1 cellular context compared by ENCODE assay signal in genomic region chr3:52536369-52537164, GRCh38.
A peak's percentile ranks its signal among the peaks of the same experiment; 100 is the strongest.
TF ChIP-seq lines count a peak whose summit lies in the region.

UQCC5 (plus strand) TSS chr3:52536605; CDS start chr3:52536756, 151 bp downstream.

TF ChIP-seq in K562, 482 proteins besides CTCF, POLR2A, EP300 and RAD21 (continued from another document and continues in another):
- TF ChIP-seq ARID4B (CRISPR knock-in tag; IDR thresholded peaks at IDR 0.05) (peak; percentile 79; the same call in 1 of the 2 replicates), NCOA1 (IDR thresholded peaks at IDR 0.05; ENCODE audit: low read depth) (no peak), NFRKB (IDR thresholded peaks at IDR 0.05; ENCODE audit: low read depth) (no peak), MITF (IDR thresholded peaks at IDR 0.05) (0 out of 2 replicates have a peak, but pooled peaks have one; percentile 53), TEAD1 (CRISPR knock-in tag; IDR thresholded peaks at IDR 0.05) (0 out of 4 replicates have a peak, but pooled peaks of 1 of the 2 experiments have one; percentile 32), CTBP1 (IDR thresholded peaks at IDR 0.05; ENCODE audit: borderline replicate concordance) (peak; percentile 73; the same call in 1 of the 2 replicates), ZNF436 (CRISPR knock-in tag; IDR thresholded peaks at IDR 0.05) (no peak), UBTF (IDR thresholded peaks at IDR 0.05; ENCODE audit: borderline replicate concordance in 1 of 2, low read depth in 2 of 2, low read length in 2 of 2) (peak in 1 of 2 experiments; percentile 24; a peak in 1 of 4 replicates), NFXL1 (CRISPR knock-in tag; IDR thresholded peaks at IDR 0.05) (no peak), STAT5A (IDR thresholded peaks at IDR 0.05; ENCODE audit: borderline replicate concordance, low read length) (no peak), NR2C2 (CRISPR knock-in tag; IDR thresholded peaks at IDR 0.05) (no peak; the same call in 1 of the 2 replicates), NR2C2 (tag; IDR thresholded peaks at IDR 0.05) (peak; percentile 77), ZBTB8A (IDR thresholded peaks at IDR 0.05; ENCODE audit: partially characterized antibody) (no peak), PHF8 (IDR thresholded peaks at IDR 0.05; ENCODE audit: borderline replicate concordance, low read length) (peak; percentile 85), ZNF263 (CRISPR knock-in tag; IDR thresholded peaks at IDR 0.05; ENCODE audit: borderline replicate concordance) (peak; percentile 58; the same call in 1 of the 2 replicates), CXXC5 (CRISPR knock-in tag; IDR thresholded peaks at IDR 0.05) (peak; percentile 78), ZNF212 (CRISPR knock-in tag; IDR thresholded peaks at IDR 0.05) (no peak), CREBBP (IDR thresholded peaks at IDR 0.05; ENCODE audit: low read depth, low read length) (no peak), L3MBTL2 (IDR thresholded peaks at IDR 0.05) (peak; percentile 95), KAT7 (CRISPR knock-in tag; IDR thresholded peaks at IDR 0.05; ENCODE audit: borderline replicate concordance) (peak; percentile 29; the same call in 1 of the 2 replicates), ATF7 (IDR thresholded peaks at IDR 0.05) (peak; percentile 57; the same call in 1 of the 2 replicates), PHB2 (IDR thresholded peaks at IDR 0.05; ENCODE audit: low read depth) (no peak), RAD51 (IDR thresholded peaks at IDR 0.05; ENCODE audit: borderline replicate concordance, low read depth) (peak; percentile 76), ZNF431 (CRISPR knock-in tag; IDR thresholded peaks at IDR 0.05) (0 out of 2 replicates have a peak, but pooled peaks have one; percentile 13), PRPF4 (IDR thresholded peaks at IDR 0.05; ENCODE audit: insufficient read depth, low read depth, low read length, poor library complexity, severe bottlenecking) (no peak), HDAC3 (IDR thresholded peaks at IDR 0.05; ENCODE audit: borderline replicate concordance, partially characterized antibody) (no peak), MEIS2 (IDR thresholded peaks at IDR 0.05; ENCODE audit: partially characterized antibody) (peak; percentile 89), NKRF (IDR thresholded peaks at IDR 0.05; ENCODE audit: borderline replicate concordance) (0 out of 2 replicates have a peak, but pooled peaks have one; percentile 56), YY1 (IDR thresholded peaks at IDR 0.05; ENCODE audit: borderline replicate concordance in 1 of 3, control insufficient read depth in 1 of 3, extremely low read depth in 1 of 3, insufficient read depth in 3 of 3, insufficient read length in 1 of 3, insufficient replicate concordance in 2 of 3, low read depth in 1 of 3, low read length in 2 of 3) (peak in 1 of 3 experiments; percentile 45), ZNF175 (CRISPR knock-in tag; IDR thresholded peaks at IDR 0.05; ENCODE audit: low read depth) (no peak), BHLHE40 (IDR thresholded peaks at IDR 0.05; ENCODE audit: low read length) (peak; percentile 77), NR3C1 (CRISPR knock-in tag; IDR thresholded peaks at IDR 0.05) (no peak), MBD2 (IDR thresholded peaks at IDR 0.05; ENCODE audit: borderline replicate concordance, low read depth) (peak; percentile 71; the same call in 1 of the 2 replicates), EGR1 (conservative IDR thresholded peaks at IDR 0.05) (peak; percentile 98), GABPB2 (CRISPR knock-in tag; conservative IDR thresholded peaks at IDR 0.05) (no peak), NFYB (IDR thresholded peaks at IDR 0.05; ENCODE audit: extremely low read depth, insufficient read length) (peak; percentile 94), KDM5B (IDR thresholded peaks at IDR 0.05; ENCODE audit: insufficient replicate concordance, low read depth, low read length) (peak; percentile 92), CREB1 (IDR thresholded peaks at IDR 0.05) (0 out of 2 replicates have a peak, but pooled peaks have one; percentile 25), CREB1 (CRISPR knock-in tag; IDR thresholded peaks at IDR 0.05) (no peak), SAFB (IDR thresholded peaks at IDR 0.05; ENCODE audit: borderline replicate concordance, low read depth, low read length) (no peak), ARID2 (IDR thresholded peaks at IDR 0.05) (no peak), ELF4 (CRISPR knock-in tag; IDR thresholded peaks at IDR 0.05) (0 out of 2 replicates have a peak, but pooled peaks have one; percentile 17), MTA3 (IDR thresholded peaks at IDR 0.05; ENCODE audit: borderline replicate concordance) (peak; percentile 74; the same call in 1 of the 2 replicates), NEUROD1 (IDR thresholded peaks at IDR 0.05; ENCODE audit: borderline replicate concordance, low read depth, low read length, partially characterized antibody) (peak; percentile 55), HCFC1 (IDR thresholded peaks at IDR 0.05; ENCODE audit: low read depth, low read length) (0 out of 2 replicates have a peak, but pooled peaks have one; percentile 15), NONO (IDR thresholded peaks at IDR 0.05; ENCODE audit: low read depth in 2 of 2, low read length in 1 of 2) (peak in 1 of 2 experiments; percentile 43; a peak in 1 of 4 replicates), ZBTB43 (CRISPR knock-in tag; IDR thresholded peaks at IDR 0.05) (no peak), HDAC2 (IDR thresholded peaks at IDR 0.05) (0 out of 2 replicates have a peak, but pooled peaks have one; percentile 42), ZBED1 (IDR thresholded peaks at IDR 0.05) (no peak)
- TF ChIP-seq, protein P1, sequence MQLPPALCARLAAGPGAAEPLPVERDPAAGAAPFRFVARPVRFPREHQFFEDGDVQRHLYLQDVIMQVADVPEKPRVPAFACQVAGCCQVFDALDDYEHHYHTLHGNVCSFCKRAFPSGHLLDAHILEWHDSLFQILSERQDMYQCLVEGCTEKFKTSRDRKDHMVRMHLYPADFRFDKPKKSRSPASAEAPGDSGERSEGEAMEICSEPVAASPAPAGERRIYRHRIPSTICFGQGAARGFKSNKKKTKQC (CRISPR knock-in tag; IDR thresholded peaks at IDR 0.05) = peak; percentile 47; the same call in 1 of the 2 replicates
- TF ChIP-seq, protein P2, sequence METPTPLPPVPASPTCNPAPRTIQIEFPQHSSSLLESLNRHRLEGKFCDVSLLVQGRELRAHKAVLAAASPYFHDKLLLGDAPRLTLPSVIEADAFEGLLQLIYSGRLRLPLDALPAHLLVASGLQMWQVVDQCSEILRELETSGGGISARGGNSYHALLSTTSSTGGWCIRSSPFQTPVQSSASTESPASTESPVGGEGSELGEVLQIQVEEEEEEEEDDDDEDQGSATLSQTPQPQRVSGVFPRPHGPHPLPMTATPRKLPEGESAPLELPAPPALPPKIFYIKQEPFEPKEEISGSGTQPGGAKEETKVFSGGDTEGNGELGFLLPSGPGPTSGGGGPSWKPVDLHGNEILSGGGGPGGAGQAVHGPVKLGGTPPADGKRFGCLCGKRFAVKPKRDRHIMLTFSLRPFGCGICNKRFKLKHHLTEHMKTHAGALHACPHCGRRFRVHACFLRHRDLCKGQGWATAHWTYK (CRISPR knock-in tag; IDR thresholded peaks at IDR 0.05) = no peak
- TF ChIP-seq, protein P3, sequence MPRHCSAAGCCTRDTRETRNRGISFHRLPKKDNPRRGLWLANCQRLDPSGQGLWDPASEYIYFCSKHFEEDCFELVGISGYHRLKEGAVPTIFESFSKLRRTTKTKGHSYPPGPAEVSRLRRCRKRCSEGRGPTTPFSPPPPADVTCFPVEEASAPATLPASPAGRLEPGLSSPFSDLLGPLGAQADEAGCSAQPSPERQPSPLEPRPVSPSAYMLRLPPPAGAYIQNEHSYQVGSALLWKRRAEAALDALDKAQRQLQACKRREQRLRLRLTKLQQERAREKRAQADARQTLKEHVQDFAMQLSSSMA (CRISPR knock-in tag; IDR thresholded peaks at IDR 0.05) = peak; percentile 61; the same call in 1 of the 2 replicates
- TF ChIP-seq, protein P4, sequence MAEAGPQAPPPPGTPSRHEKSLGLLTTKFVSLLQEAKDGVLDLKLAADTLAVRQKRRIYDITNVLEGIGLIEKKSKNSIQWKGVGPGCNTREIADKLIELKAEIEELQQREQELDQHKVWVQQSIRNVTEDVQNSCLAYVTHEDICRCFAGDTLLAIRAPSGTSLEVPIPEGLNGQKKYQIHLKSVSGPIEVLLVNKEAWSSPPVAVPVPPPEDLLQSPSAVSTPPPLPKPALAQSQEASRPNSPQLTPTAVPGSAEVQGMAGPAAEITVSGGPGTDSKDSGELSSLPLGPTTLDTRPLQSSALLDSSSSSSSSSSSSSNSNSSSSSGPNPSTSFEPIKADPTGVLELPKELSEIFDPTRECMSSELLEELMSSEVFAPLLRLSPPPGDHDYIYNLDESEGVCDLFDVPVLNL (CRISPR knock-in tag; IDR thresholded peaks at IDR 0.05; ENCODE audit: low read depth) = no peak
- TF ChIP-seq, protein P5, sequence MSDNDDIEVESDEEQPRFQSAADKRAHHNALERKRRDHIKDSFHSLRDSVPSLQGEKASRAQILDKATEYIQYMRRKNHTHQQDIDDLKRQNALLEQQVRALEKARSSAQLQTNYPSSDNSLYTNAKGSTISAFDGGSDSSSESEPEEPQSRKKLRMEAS (CRISPR knock-in tag; IDR thresholded peaks at IDR 0.05) = peak; percentile 93
